Comparison of ENCODE assay signal across 1 cellular context in the genomic region with DNA sequence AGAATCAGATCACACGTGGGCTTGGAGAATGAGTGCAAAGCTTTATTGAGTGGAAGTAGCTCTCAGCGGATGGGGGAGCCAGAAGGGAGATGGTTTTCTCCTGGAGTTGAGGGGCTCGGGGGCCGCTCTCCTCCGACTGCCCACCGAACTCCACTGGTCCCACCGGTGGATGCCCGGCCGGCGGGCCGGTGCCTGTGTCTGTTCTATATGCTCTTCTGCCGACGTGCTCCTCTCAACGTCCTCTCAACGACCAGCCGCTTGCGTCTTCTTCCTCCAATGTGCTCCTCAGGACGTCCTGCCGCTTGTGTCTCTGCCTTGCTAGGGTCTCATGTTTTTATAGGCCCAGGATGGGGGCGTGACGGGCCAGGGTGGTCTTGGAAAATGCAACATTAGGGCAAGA.
TF ChIP-seq lines count a peak whose summit lies in the region.

No MANE protein-coding gene starts in this region.

TF ChIP-seq in IMR-90, 13 proteins besides CTCF, POLR2A, EP300 and RAD21:
- TF ChIP-seq SMC3 (IDR thresholded peaks at IDR 0.05; ENCODE audit: low read depth, low read length) (no peak), USF2 (IDR thresholded peaks at IDR 0.05; ENCODE audit: low read depth, low read length) (no peak), FOS (IDR thresholded peaks at IDR 0.05; ENCODE audit: low read depth, low read length) (no peak), BHLHE40 (IDR thresholded peaks at IDR 0.05; ENCODE audit: low read depth, low read length) (no peak), MAFK (IDR thresholded peaks at IDR 0.05; ENCODE audit: low read depth, low read length) (no peak), RCOR1 (IDR thresholded peaks at IDR 0.05; ENCODE audit: insufficient replicate concordance, low read length) (no peak), CEBPB (IDR thresholded peaks at IDR 0.05; ENCODE audit: low read depth, low read length) (no peak), CHD1 (IDR thresholded peaks at IDR 0.05; ENCODE audit: low read depth, low read length) (no peak), MAZ (IDR thresholded peaks at IDR 0.05; ENCODE audit: borderline replicate concordance, low read depth, low read length) (no peak), RFX5 (IDR thresholded peaks at IDR 0.05; ENCODE audit: low read depth, low read length) (no peak), NFE2L2 (IDR thresholded peaks at IDR 0.05; ENCODE audit: low read depth, low read length) (no peak), MXI1 (IDR thresholded peaks at IDR 0.05; ENCODE audit: borderline replicate concordance, low read depth, low read length) (no peak)
- TF ChIP-seq, protein P1, sequence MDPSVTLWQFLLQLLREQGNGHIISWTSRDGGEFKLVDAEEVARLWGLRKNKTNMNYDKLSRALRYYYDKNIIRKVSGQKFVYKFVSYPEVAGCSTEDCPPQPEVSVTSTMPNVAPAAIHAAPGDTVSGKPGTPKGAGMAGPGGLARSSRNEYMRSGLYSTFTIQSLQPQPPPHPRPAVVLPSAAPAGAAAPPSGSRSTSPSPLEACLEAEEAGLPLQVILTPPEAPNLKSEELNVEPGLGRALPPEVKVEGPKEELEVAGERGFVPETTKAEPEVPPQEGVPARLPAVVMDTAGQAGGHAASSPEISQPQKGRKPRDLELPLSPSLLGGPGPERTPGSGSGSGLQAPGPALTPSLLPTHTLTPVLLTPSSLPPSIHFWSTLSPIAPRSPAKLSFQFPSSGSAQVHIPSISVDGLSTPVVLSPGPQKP (IDR thresholded peaks at IDR 0.05; ENCODE audit: borderline replicate concordance, low read depth, low read length), result no peak
